ENCODE assay signal across 8 cellular contexts in the genomic region with DNA sequence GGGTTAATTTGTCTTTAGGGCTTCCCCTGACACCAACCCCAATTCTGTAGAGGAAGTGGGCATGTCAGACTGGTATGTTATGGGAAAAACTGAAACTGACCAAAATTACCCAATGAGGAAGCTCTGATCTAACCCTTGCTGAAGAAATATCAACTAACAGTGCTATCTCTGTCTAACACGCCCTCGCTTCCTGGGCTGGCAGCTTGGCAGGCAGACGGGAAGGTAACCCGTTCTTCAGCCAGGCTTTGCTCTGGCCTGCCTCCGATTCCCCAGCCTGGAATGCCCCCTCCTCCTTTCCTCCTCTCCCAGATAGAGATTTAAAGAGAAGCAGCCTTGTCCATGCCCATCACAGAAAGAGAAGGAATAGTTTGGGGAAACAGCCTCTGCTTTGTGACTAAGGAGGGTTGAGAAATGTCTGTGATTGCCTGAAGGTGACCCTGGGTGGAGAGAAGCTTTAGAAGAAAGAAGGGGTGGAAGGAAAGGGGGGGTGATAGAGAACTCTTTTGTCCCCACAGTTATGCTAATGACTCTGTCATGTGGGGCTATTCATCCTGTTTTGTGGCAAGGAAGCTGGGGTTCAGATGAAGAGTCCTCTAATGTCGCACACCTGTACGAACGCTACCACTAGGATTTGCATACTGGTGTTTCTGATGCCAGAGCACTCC. TPM values are rescaled to one million over a fixed set of nuclear protein-coding genes. Genes with fewer than 3 reads are reported as not detected.
DNase-seq lines count a peak whose midpoint lies in the region; ATAC-seq and TF ChIP-seq lines count a peak whose summit lies in the region.

No MANE protein-coding gene starts in this region.

- H3K9me2 ChIP-seq in Karpas-422 (replicated peaks; ENCODE audit: insufficient read depth, low read length), result no peaks in the 10 kb centered on the region

- H3K9me3 ChIP-seq in Karpas-422 (ENCODE audit: low read length), result no peaks in the 10 kb centered on the region

- peaks cover 96% of the 10 kb centered on the region for H4K20me1 ChIP-seq in Karpas-422 (ENCODE audit: insufficient read depth, low read depth, low read length)

- H3K9ac ChIP-seq in Karpas-422 (ENCODE audit: low read length), result peak overlapping the region; percentile 59

- H3K27ac ChIP-seq in Karpas-422 (ENCODE audit: low read length), result peak overlapping the region; percentile 86

- peak overlapping the region; percentile 54 for H3K4me3 ChIP-seq in Karpas-422 (ENCODE audit: low read length)

- peaks cover 66% of the 10 kb centered on the region for H3K4me1 ChIP-seq in Karpas-422 (ENCODE audit: low read length)

- peak; percentile 51 for DNase-seq in GM13976 (ENCODE audit: low spot score)
- DNase-seq in Karpas-422, result peak; percentile 87
- DNase-seq in activated T-cell treated with anti-CD3 and anti-CD28 coated beads, Interleukin-2, amount 50 U/mL, for 1 hour, result peak; percentile 40
- DNase-seq in iPS DF 19.7 (ENCODE audit: low read depth, low spot score), result peak; percentile 50
- DNase-seq in stimulated activated naive CD4-positive, alpha-beta T cell treated with Interleukin-2 at 50 U/mL for 16 hours (lab: John Stamatoyannopoulos, UW), result peak; percentile 19
- no peak for DNase-seq in dedifferentiated amniotic fluid mesenchymal stem cell (ENCODE audit: extremely low spot score)
- DNase-seq in posterior vena cava (ENCODE audit: low spot score), result no peak

- in situ Hi-C loops in GM13976 (cut with MboI; ENCODE audit: low sequenced_read_pairs, unreplicated experiment), result no loop called here

- H2AFZ ChIP-seq in Karpas-422 (ENCODE audit: low read length), result no peak overlapping the region

- intact Hi-C loops in posterior vena cava (cut with DNase I), result no loop called here

- H3K27me3 ChIP-seq in Karpas-422 (ENCODE audit: low read length), result no peaks in the 10 kb centered on the region

- peaks cover 100% of the 10 kb centered on the region for H3K79me2 ChIP-seq in Karpas-422 (ENCODE audit: low read length)

- no peak for TF ChIP-seq CTCF in GM13976 (IDR thresholded peaks at IDR 0.05; ENCODE audit: borderline replicate concordance, control extremely low read depth, extremely low read depth, insufficient read depth, missing control alignments)

- peaks cover 27% of the 10 kb centered on the region; the same call in 1 of the 2 replicates for H3K36me3 ChIP-seq in Karpas-422 (ENCODE audit: insufficient read depth, low read length)

- ATAC-seq in GM21786 (IDR thresholded peaks at IDR 0.05; ENCODE audit: unreplicated experiment), result peak; percentile 78

- H3K4me2 ChIP-seq in Karpas-422 (ENCODE audit: low read depth, low read length, poor library complexity, severe bottlenecking), result peak overlapping the region; percentile 74

RNA-seq across cellular contexts. Expression of gene HK2, which starts 15.4 kb away (rescaled TPM):
- 80.7 and 111 TPM in 2 replicates for total RNA-seq in Karpas-422 (2014; rRNA removed; shearing (Covaris generic); ENCODE audit: low replicate concordance)
- total RNA-seq in posterior vena cava, result 1 to 10 TPM; 4.2 to 4.3 TPM

Comparison
In these comparisons a context has a peak if more than half of its experiments do, and no peak if none do; other contexts are left out.
1. DNase-seq: peak in GM13976 (single experiment), Karpas-422 (single experiment), activated T-cell treated with anti-CD3 and anti-CD28 coated beads, Interleukin-2, amount 50 U/mL, for 1 hour (single experiment), iPS DF 19.7 (single experiment) and stimulated activated naive CD4-positive, alpha-beta T cell treated with Interleukin-2 at 50 U/mL for 16 hours (single experiment); none in dedifferentiated amniotic fluid mesenchymal stem cell (single experiment) and posterior vena cava (single experiment).
2. RNA of gene HK2, which starts 15.4 kb away (total RNA-seq): 80.7 to 111 TPM in Karpas-422; 4.2 to 4.3 TPM in posterior vena cava; every median in the first group is over 10 times any median in the second.